8 cellular contexts compared by ENCODE assay signal in genomic region chr1:212608956-212609700, GRCh38. TPM values are rescaled to one million over a fixed set of nuclear protein-coding genes. Genes with fewer than 3 reads are reported as not detected.
DNase-seq lines count a peak whose midpoint lies in the region; ATAC-seq, FAIRE-seq and TF ChIP-seq lines count a peak whose summit lies in the region.

No MANE protein-coding gene starts in this region.

- TF ChIP-seq POLR2A in vagina (IDR thresholded peaks at IDR 0.05): no peak

- peaks cover 31% of the 10 kb centered on the region for H3K4me1 Mint-ChIP-seq in activated naive CD4-positive, alpha-beta T cell treated with anti-CD3 and anti-CD28 coated beads, Interleukin-2, amount 50 U/mL, for 24 hours

- H3K27ac Mint-ChIP-seq in activated naive CD4-positive, alpha-beta T cell treated with anti-CD3 and anti-CD28 coated beads, Interleukin-2, amount 50 U/mL, for 24 hours: peak overlapping the region; percentile 96

- peaks cover 41% of the 10 kb centered on the region for H3K27me3 Mint-ChIP-seq in activated naive CD4-positive, alpha-beta T cell treated with anti-CD3 and anti-CD28 coated beads, Interleukin-2, amount 50 U/mL, for 24 hours

- H3K36me3 ChIP-seq in PC-3 (ENCODE audit: low read depth, low read length) (no peaks in the 10 kb centered on the region; the same call in 1 of the 2 replicates), pancreas (no peaks in the 10 kb centered on the region), vagina (no peaks in the 10 kb centered on the region)

- H3F3A ChIP-seq in PC-3 (ENCODE audit: low read length, unreplicated experiment): no peaks in the 10 kb centered on the region

- H3K4me1 ChIP-seq in PC-3 (ENCODE audit: insufficient read depth, low read length) (peaks cover 37% of the 10 kb centered on the region), pancreas (peaks cover 0 to 18% (median 15%) of the 10 kb centered on the region in 3 donors), vagina (peaks cover 44% of the 10 kb centered on the region)

- H3K27me3 ChIP-seq in PC-3 (ENCODE audit: low read length) (peaks cover 38% of the 10 kb centered on the region), pancreas (no peaks in the 10 kb centered on the region), vagina (no peaks in the 10 kb centered on the region)

- BruUV-seq in PC-3 (replicated peaks; lab: Mats Ljungman, UMichigan): no TSS peak

- H4K20me1 ChIP-seq in PC-3 (ENCODE audit: low read length): peaks cover 48% of the 10 kb centered on the region

- DNase-seq in A172 (ENCODE audit: low spot score) (peak; percentile 37), PC-3 (peak; percentile 61), head of caudate nucleus (peak in 41 of 42 donors; percentile 26 to 85 (median 63)), pancreas (peak; percentile 57 to 84 (median 70)), vagina (ENCODE audit: extremely low spot score in 2 of 2) (no peak)

- peak overlapping the region; percentile 87 for H3K4me2 ChIP-seq in PC-3 (ENCODE audit: low read length)

- ATAC-seq in GM18498 (IDR thresholded peaks at IDR 0.05; ENCODE audit: unreplicated experiment) (peak; percentile 24), HG03097 (IDR thresholded peaks at IDR 0.05; ENCODE audit: low FRiP score, unreplicated experiment) (peak; percentile 16), PC-3 (peak; percentile 19), pancreas (peak; percentile 10 to 29 (median 20))

- H3K36me3 Mint-ChIP-seq in activated naive CD4-positive, alpha-beta T cell treated with anti-CD3 and anti-CD28 coated beads, Interleukin-2, amount 50 U/mL, for 24 hours: peaks cover under 1% of the 10 kb centered on the region

- peaks cover 36% of the 10 kb centered on the region for H3K79me2 ChIP-seq in PC-3 (ENCODE audit: low read length)

- H3K9ac ChIP-seq in PC-3 (ENCODE audit: low read length): peak overlapping the region; percentile 84

- 0% methylated on average over 61 to 76 of the region's 76 CpGs for WGBS in pancreas, 2 donors

- peak overlapping the region; percentile 95 for H3K4me3 Mint-ChIP-seq in activated naive CD4-positive, alpha-beta T cell treated with anti-CD3 and anti-CD28 coated beads, Interleukin-2, amount 50 U/mL, for 24 hours

- FAIRE-seq in pancreas (lab: Jason Lieb, UNC): no peak

- intact Hi-C loops in PC-3 (cut with micrococcal nuclease): loop anchor here (1.0 to 5.0 kb wide), 10 partner anchors 13 to 463 kb away; no protein-coding TSS in a partner anchor
- intact Hi-C loops in head of caudate nucleus (cut with DNase I): loop anchor here (1.0 to 10.0 kb wide), 3 partner anchors 50 to 324 kb away; partner anchors contain the start of gene PPP2R5A
- intact Hi-C loops in pancreas (cut with DNase I): no loop called here
- intact Hi-C loops in vagina (cut with DNase I): loop anchor here (10.0 kb wide), 1 partner anchor 134 kb away; no protein-coding TSS in a partner anchor

- no peaks in the 10 kb centered on the region for H3K9me2 ChIP-seq in PC-3 (replicated peaks; ENCODE audit: low read length)

- CTCF ChIA-PET in PC-3 (lab: Charles Lee): interaction anchor here (0.6 to 1.4 kb wide), 8 partner anchors 12 to 318 kb away, joined by 3 to 5 read pairs (median 4); no protein-coding TSS in a partner anchor

- TF ChIP-seq CTCF in PC-3 (conservative IDR thresholded peaks at IDR 0.05; ENCODE audit: low read depth, low read length) (peak; percentile 53), pancreas (IDR thresholded peaks at IDR 0.05) (peak in 3 of 4 donors; percentile 18 to 30 (median 25)), vagina (IDR thresholded peaks at IDR 0.05) (peak in 1 of 3 experiments; percentile 30)

- H2AFZ ChIP-seq in PC-3 (ENCODE audit: low read length): no peak overlapping the region

- H3K4me3 ChIP-seq in PC-3 (ENCODE audit: low read length) (peak overlapping the region; percentile 83), pancreas (peak overlapping the region; percentile 51 to 78 (median 76)), vagina (peak overlapping the region; percentile 78 to 82)

- no peaks in the 10 kb centered on the region for H3K9me3 ChIP-seq in PC-3 (ENCODE audit: low read length)
- no peaks in the 10 kb centered on the region for H3K9me3 ChIP-seq in pancreas
- H3K9me3 ChIP-seq in vagina: no peaks in the 10 kb centered on the region

- peak overlapping the region; percentile 44 for H3K27ac ChIP-seq in PC-3 (ENCODE audit: low read length)
- peak overlapping the region; percentile 96 to 100 (median 98) for H3K27ac ChIP-seq in pancreas
- peak overlapping the region; percentile 99 for H3K27ac ChIP-seq in vagina

- H3K9me3 Mint-ChIP-seq in activated naive CD4-positive, alpha-beta T cell treated with anti-CD3 and anti-CD28 coated beads, Interleukin-2, amount 50 U/mL, for 24 hours: no peaks in the 10 kb centered on the region

- POLR2A ChIA-PET in PC-3 (lab: Charles Lee; ENCODE audit: unreplicated experiment): interaction anchor here (0.6 to 1.4 kb wide), 13 partner anchors 10 to 464 kb away, joined by 3 to 47 read pairs (median 8); no protein-coding TSS in a partner anchor

RNA-seq across cellular contexts. Expression of gene ATF3, which starts 0.6 kb away (rescaled TPM):
- 0.86 and 1.0 TPM in 2 replicates for total RNA-seq in A172 (2014; rRNA removed; shearing (Covaris generic))
- total RNA-seq in PC-3 (2014; rRNA removed): 275 and 335 TPM in 2 replicates
- 10 to 100 TPM in 5 of 6 donors, 1 to 10 TPM in 1; 8.3 to 28.8 (median 17.3) TPM for total RNA-seq in pancreas
- polyA plus RNA-seq in pancreas: 10 to 100 TPM; 22.8 to 25.6 TPM
- total RNA-seq in vagina: 34.9 TPM

Comparison
In these comparisons a context has a peak if more than half of its experiments do, and no peak if none do; other contexts are left out.
1. DNase-seq: peak in A172 (single experiment), PC-3 (single experiment), head of caudate nucleus (41 of 42) and pancreas (6 of 6); none in vagina (0 of 2).
2. H3K27ac ChIP-seq: peak in every context shown above with its lines; median percentile 99 in vagina; 98 in pancreas; 44 in PC-3.
3. intact Hi-C loops: an anchor here in PC-3 (1.0 to 5.0 kb wide), head of caudate nucleus (1.0 to 10.0 kb wide) and vagina (10.0 kb wide); none called in pancreas.
4. Peak in every context shown above with its lines, with median percentiles within 50 percentile points of each other: ATAC-seq and H3K4me3 ChIP-seq.